Comparison of ENCODE assay signal across 8 cellular contexts in genomic region chr1:111990878-111991760, GRCh38. TPM values are rescaled to one million over a fixed set of nuclear protein-coding genes. Genes with fewer than 3 reads are reported as not detected.
DNase-seq lines count a peak whose midpoint lies in the region; TF ChIP-seq lines count a peak whose summit lies in the region.

No MANE protein-coding gene starts in this region.

- H3K27me3 Mint-ChIP-seq in activated naive CD4-positive, alpha-beta T cell treated with anti-CD3 and anti-CD28 coated beads for 36 hours (ENCODE audit: low read depth): peaks cover 58% of the 10 kb centered on the region

- peak overlapping the region; percentile 2 for H3K4me3 Mint-ChIP-seq in activated naive CD4-positive, alpha-beta T cell treated with anti-CD3 and anti-CD28 coated beads for 36 hours

- H3K9me2 ChIP-seq in hepatocyte (replicated peaks; ENCODE audit: insufficient read depth): no peaks in the 10 kb centered on the region

- H3K4me3 ChIP-seq in hepatocyte: peak overlapping the region; percentile 10

- H3K27ac Mint-ChIP-seq in activated naive CD4-positive, alpha-beta T cell treated with anti-CD3 and anti-CD28 coated beads for 36 hours: no peak overlapping the region

- H3K9me3 Mint-ChIP-seq in activated naive CD4-positive, alpha-beta T cell treated with anti-CD3 and anti-CD28 coated beads for 36 hours: no peaks in the 10 kb centered on the region

- no peaks in the 10 kb centered on the region for H3K36me3 Mint-ChIP-seq in activated naive CD4-positive, alpha-beta T cell treated with anti-CD3 and anti-CD28 coated beads for 36 hours (ENCODE audit: low read depth)

- WGBS in hepatocyte (ENCODE audit: low lambda C conversion rate, missing lambda C conversion rate): 3% methylated on average over 36 of the region's 37 CpGs

- H3K4me1 Mint-ChIP-seq in activated naive CD4-positive, alpha-beta T cell treated with anti-CD3 and anti-CD28 coated beads for 36 hours (ENCODE audit: low read depth): peaks cover 19% of the 10 kb centered on the region

- CTCF ChIA-PET in activated naive CD4-positive, alpha-beta T cell treated with anti-CD3 and anti-CD28 coated beads for 36 hours (lab: Charles Lee): no interaction called here

- no peaks in the 10 kb centered on the region for H3K9me3 ChIP-seq in hepatocyte (ENCODE audit: low read depth)

- peaks cover 82% of the 10 kb centered on the region for H3K27me3 ChIP-seq in hepatocyte

- H3K36me3 ChIP-seq in hepatocyte (replicated peaks; ENCODE audit: insufficient read depth, low read depth): no peaks in the 10 kb centered on the region

- peak; percentile 33 for DNase-seq in activated naive CD4-positive, alpha-beta T cell treated with anti-CD3 and anti-CD28 coated beads for 36 hours
- DNase-seq in activated naive CD4-positive, alpha-beta T cell treated with Interleukin-2 at 50 U/mL for 16 hours: no peak
- DNase-seq in NCI-H2107 treated with DMSO at 0.1 percent for 48 hours (lab: John Stamatoyannopoulos, UW; ENCODE audit: unreplicated experiment) (peak; percentile 87), hepatocyte (ENCODE audit: low spot score) (peak; percentile 68), posterior vena cava (ENCODE audit: low spot score) (peak; percentile 91), SK-N-DZ (ENCODE audit: low spot score) (no peak), foreskin melanocyte (no peak)

- H4K20me1 ChIP-seq in hepatocyte (ENCODE audit: insufficient read depth, poor library complexity, severe bottlenecking): no peaks in the 10 kb centered on the region

- peak; percentile 37 for TF ChIP-seq CTCF in hepatocyte (IDR thresholded peaks at IDR 0.05; ENCODE audit: poor library complexity)

- no peaks in the 10 kb centered on the region for H3K79me2 ChIP-seq in hepatocyte

- intact Hi-C loops in activated naive CD4-positive, alpha-beta T cell treated with anti-CD3 and anti-CD28 coated beads for 36 hours (cut with micrococcal nuclease): no loop called here
- intact Hi-C loops in posterior vena cava (cut with DNase I): loop anchor here (5.0 to 10.0 kb wide), 2 partner anchors 196 to 204 kb away; no protein-coding TSS in a partner anchor

- H3K4me1 ChIP-seq in hepatocyte (ENCODE audit: insufficient read depth): peaks cover 24% of the 10 kb centered on the region

- H3K27ac ChIP-seq in angular gyrus (ENCODE audit: low read depth, low read length) (peak overlapping the region; percentile 38), hepatocyte (no peak overlapping the region)

- no peak overlapping the region for H2AFZ ChIP-seq in hepatocyte

- peak overlapping the region; percentile 99 for H3K4me2 ChIP-seq in hepatocyte

RNA-seq across cellular contexts. Expression of gene KCND3, which starts 1.7 kb away (rescaled TPM):
- total RNA-seq in activated naive CD4-positive, alpha-beta T cell treated with anti-CD3 and anti-CD28 coated beads for 36 hours: not detected
- 2.4 and 2.7 TPM in 2 replicates for total RNA-seq in hepatocyte
- 1.1 and 1.4 TPM in 2 replicates for polyA plus RNA-seq in hepatocyte
- 10 to 100 TPM; 24.6 to 27.8 TPM for total RNA-seq in posterior vena cava
- polyA plus RNA-seq in SK-N-DZ (2014; cell fraction: cytosol; rRNA removed): not detected in 2 replicates
- polyA plus RNA-seq in SK-N-DZ (2014; cell fraction: nucleus; rRNA removed): not detected in 2 replicates

Comparison
In these comparisons a context has a peak if more than half of its experiments do, and no peak if none do; other contexts are left out.
1. DNase-seq: peak in activated naive CD4-positive, alpha-beta T cell treated with anti-CD3 and anti-CD28 coated beads for 36 hours (single experiment), NCI-H2107 treated with DMSO at 0.1 percent for 48 hours (single experiment), hepatocyte (single experiment) and posterior vena cava (single experiment); none in activated naive CD4-positive, alpha-beta T cell treated with Interleukin-2 at 50 U/mL for 16 hours (single experiment), SK-N-DZ (single experiment) and foreskin melanocyte (single experiment).